Comparison of ENCODE assay signal across 8 cellular contexts in the genomic region with DNA sequence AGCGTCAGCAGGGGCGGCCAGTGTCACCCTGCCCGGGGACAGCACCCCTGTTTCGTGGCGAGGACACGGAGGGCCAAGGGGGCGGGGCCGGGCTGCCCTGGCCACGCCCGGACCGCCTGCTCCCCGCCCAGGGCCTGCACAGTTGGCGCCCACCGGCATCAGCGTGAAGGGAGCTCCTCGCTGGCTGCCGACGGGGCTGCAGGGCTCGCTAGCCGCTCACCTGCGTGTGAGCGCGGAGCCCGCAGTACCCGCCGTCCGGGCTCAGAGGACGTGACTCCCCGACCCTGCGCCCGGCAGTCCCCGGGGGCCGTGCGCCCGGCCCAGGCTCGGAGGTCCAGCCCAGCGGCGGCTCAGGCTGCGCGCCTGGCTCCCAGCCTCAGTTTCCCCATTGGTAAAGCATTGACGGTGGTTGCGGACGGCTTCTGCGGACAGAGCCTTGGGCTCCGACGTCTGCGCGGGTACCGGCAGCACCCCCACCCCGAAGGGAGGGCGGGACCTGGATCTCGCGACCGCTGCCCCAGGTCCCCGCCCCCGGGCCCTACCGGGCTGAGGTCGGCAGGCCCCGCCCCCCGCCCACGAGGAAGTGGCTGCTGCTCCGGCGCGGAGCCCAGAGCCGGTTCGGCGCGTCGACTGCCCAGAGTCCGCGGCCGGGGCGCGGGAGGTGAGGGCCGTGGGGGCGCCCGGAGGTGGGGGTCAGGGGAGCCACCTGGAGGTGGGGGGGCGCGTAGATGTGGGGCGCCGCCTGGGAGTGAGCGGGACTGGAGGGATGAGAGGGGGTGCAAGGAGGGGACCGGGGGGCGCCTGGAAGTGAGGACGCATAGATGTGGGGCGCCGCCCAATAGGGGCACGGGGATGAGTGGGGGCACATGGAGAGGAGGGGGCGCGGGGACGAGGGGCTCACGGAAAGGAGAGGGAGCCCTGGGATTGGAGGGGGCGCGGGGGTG. TPM values are rescaled to one million over a fixed set of nuclear protein-coding genes. Genes with fewer than 3 reads are reported as not detected.
DNase-seq lines count a peak whose midpoint lies in the region; ATAC-seq and TF ChIP-seq lines count a peak whose summit lies in the region.

A gene (plus strand): TSS at position 610 of the 944 bp plus-strand sequence. CDS start 10,985 bp downstream, outside the sequence.

- H3K9me3 ChIP-seq in CD4-positive, CD25-positive, alpha-beta regulatory T cell (ENCODE audit: control insufficient read depth in 2 of 2, low read length in 2 of 2) = no peaks in the 10 kb centered on the region
- no peaks in the 10 kb centered on the region for H3K9me3 ChIP-seq in PC-3 (ENCODE audit: low read length)
- no peaks in the 10 kb centered on the region for H3K9me3 ChIP-seq in esophagus muscularis mucosa
- no peaks in the 10 kb centered on the region for H3K9me3 ChIP-seq in naive thymus-derived CD4-positive, alpha-beta T cell (ENCODE audit: control insufficient read depth in 2 of 3, low read length in 3 of 3)

- peak within 1 kb of the TSS; percentile 98 for H2AFZ ChIP-seq in PC-3 (ENCODE audit: low read length)

- no peaks in the 10 kb centered on the region for H3F3A ChIP-seq in PC-3 (ENCODE audit: low read length, unreplicated experiment)

- H3K9me2 ChIP-seq in PC-3 (replicated peaks; ENCODE audit: low read length) = no peaks in the 10 kb centered on the region

- peaks cover 45% of the 10 kb centered on the region for H3K4me1 ChIP-seq in CD4-positive, CD25-positive, alpha-beta regulatory T cell (ENCODE audit: control insufficient read depth, insufficient read depth, low read length, poor library complexity, severe bottlenecking)
- 0 out of 2 replicates have a peak, but pooled peaks cover under 1% of the 10 kb centered on the region for H3K4me1 ChIP-seq in PC-3 (ENCODE audit: insufficient read depth, low read length)
- peaks cover 32 to 53% (median 47%) of the 10 kb centered on the region in 4 donors for H3K4me1 ChIP-seq in esophagus muscularis mucosa
- H3K4me1 ChIP-seq in naive thymus-derived CD4-positive, alpha-beta T cell (ENCODE audit: control insufficient read depth in 2 of 2, insufficient read depth in 2 of 2, low read length in 2 of 2) = peaks cover 18 to 35% of the 10 kb centered on the region in 2 donors

- peaks cover 4% of the 10 kb centered on the region for H3K27me3 Mint-ChIP-seq in CD4-positive, CD25-positive, alpha-beta regulatory T cell
- H3K27me3 Mint-ChIP-seq in naive thymus-derived CD4-positive, alpha-beta T cell = no peaks in the 10 kb centered on the region

- CTCF ChIA-PET in PC-3 (lab: Charles Lee) = no interaction called here
- CTCF ChIA-PET in naive thymus-derived CD4-positive, alpha-beta T cell (lab: Charles Lee) = interaction anchor here (0.6 kb wide), 1 partner anchor 30 kb away, joined by 3 read pairs; no protein-coding TSS in a partner anchor

- peak; percentile 80 to 94 (median 82) for DNase-seq in CD4-positive, CD25-positive, alpha-beta regulatory T cell
- peak; percentile 68 for DNase-seq in PC-3
- DNase-seq in activated T-cell treated with anti-CD3 and anti-CD28 coated beads, Interleukin-2, amount 50 U/mL, for 1 hour = peak; percentile 85
- DNase-seq in esophagus muscularis mucosa (ENCODE audit: extremely low spot score) = peak; percentile 94
- peak; percentile 67 to 86 (median 76) for DNase-seq in naive thymus-derived CD4-positive, alpha-beta T cell
- peak; percentile 68 to 82 (median 80) for DNase-seq in stimulated activated naive CD4-positive, alpha-beta T cell (lab: John Stamatoyannopoulos, UW)

- peak within 1 kb of the TSS; percentile 48 for H3K4me3 ChIP-seq in CD4-positive, CD25-positive, alpha-beta regulatory T cell (ENCODE audit: low read depth, low read length)
- H3K4me3 ChIP-seq in PC-3 (ENCODE audit: low read length) (peak within 1 kb of the TSS; percentile 87), esophagus muscularis mucosa (peak within 1 kb of the TSS; percentile 86 to 99 (median 92))
- H3K4me3 ChIP-seq in naive thymus-derived CD4-positive, alpha-beta T cell (ENCODE audit: low read length) = peak within 1 kb of the TSS; percentile 83

- no peak for TF ChIP-seq CTCF in PC-3 (conservative IDR thresholded peaks at IDR 0.05; ENCODE audit: low read depth, low read length)
- no peak for TF ChIP-seq CTCF in esophagus muscularis mucosa (IDR thresholded peaks at IDR 0.05)

- H3K4me3 Mint-ChIP-seq in CD4-positive, CD25-positive, alpha-beta regulatory T cell = peak within 1 kb of the TSS; percentile 83 to 94 (median 88)
- peak within 1 kb of the TSS; percentile 71 to 90 (median 82) for H3K4me3 Mint-ChIP-seq in naive thymus-derived CD4-positive, alpha-beta T cell

- H4K20me1 ChIP-seq in PC-3 (ENCODE audit: low read length) = 0 out of 2 replicates have a peak, but pooled peaks cover 4% of the 10 kb centered on the region

- peaks cover 0 to 36% (median 21%) of the 10 kb centered on the region in 4 donors for H3K4me1 Mint-ChIP-seq in CD4-positive, CD25-positive, alpha-beta regulatory T cell
- H3K4me1 Mint-ChIP-seq in naive thymus-derived CD4-positive, alpha-beta T cell = peaks cover 6 to 37% (median 32%) of the 10 kb centered on the region in 7 donors

- TF ChIP-seq POLR2A in GM19193 (IDR thresholded peaks at IDR 0.05; ENCODE audit: extremely low read depth, insufficient read depth, insufficient read length) = peak; percentile 90
- no peak for TF ChIP-seq POLR2A in esophagus muscularis mucosa (IDR thresholded peaks at IDR 0.05; ENCODE audit: low read depth)

- no TSS peak for BruUV-seq in PC-3 (replicated peaks; lab: Mats Ljungman, UMichigan)

- peak within 1 kb of the TSS; percentile 82 for H3K9ac ChIP-seq in PC-3 (ENCODE audit: low read length)

- no peak for TF ChIP-seq EP300 in esophagus muscularis mucosa (IDR thresholded peaks at IDR 0.05)

- H3K36me3 ChIP-seq in CD4-positive, CD25-positive, alpha-beta regulatory T cell (ENCODE audit: control insufficient read depth, insufficient read depth, low read length) = peaks cover 7% of the 10 kb centered on the region
- 0 out of 2 replicates have a peak, but pooled peaks cover 5% of the 10 kb centered on the region for H3K36me3 ChIP-seq in PC-3 (ENCODE audit: low read depth, low read length)
- peaks cover 3 to 24% (median 15%) of the 10 kb centered on the region in 4 donors for H3K36me3 ChIP-seq in esophagus muscularis mucosa
- H3K36me3 ChIP-seq in naive thymus-derived CD4-positive, alpha-beta T cell (ENCODE audit: control insufficient read depth in 2 of 3, insufficient read depth in 3 of 3, low read length in 3 of 3) = peaks cover 0 to 16% (median 9%) of the 10 kb centered on the region in 3 experiments

- H3K79me2 ChIP-seq in PC-3 (ENCODE audit: low read length) = peaks cover 32% of the 10 kb centered on the region

- H3K27ac ChIP-seq in CD4-positive, CD25-positive, alpha-beta regulatory T cell (ENCODE audit: insufficient read depth, low read length, poor library complexity, severe bottlenecking) = peak within 1 kb of the TSS; percentile 99
- peak within 1 kb of the TSS; percentile 58 for H3K27ac ChIP-seq in PC-3 (ENCODE audit: low read length)
- peak within 1 kb of the TSS; percentile 80 to 93 (median 90) for H3K27ac ChIP-seq in esophagus muscularis mucosa (replicated peaks in 1 of 4)
- peak within 1 kb of the TSS; percentile 95 for H3K27ac ChIP-seq in naive thymus-derived CD4-positive, alpha-beta T cell (ENCODE audit: low read depth, low read length)

- intact Hi-C loops in PC-3 (cut with micrococcal nuclease) = loop anchor here (5.0 kb wide), 1 partner anchor 162 kb away; no protein-coding TSS in a partner anchor
- intact Hi-C loops in esophagus muscularis mucosa (cut with DNase I) = no loop called here
- intact Hi-C loops in naive thymus-derived CD4-positive, alpha-beta T cell (cut with micrococcal nuclease) = loop anchor here (1.0 to 5.0 kb wide), 10 partner anchors 9 to 232 kb away; a partner anchor contains a TSS

- H3K27ac Mint-ChIP-seq in CD4-positive, CD25-positive, alpha-beta regulatory T cell = peak within 1 kb of the TSS; percentile 36 to 92 (median 66)
- peak within 1 kb of the TSS; percentile 76 to 99 (median 94) for H3K27ac Mint-ChIP-seq in naive thymus-derived CD4-positive, alpha-beta T cell

- peak within 1 kb of the TSS; percentile 97 for H3K4me2 ChIP-seq in PC-3 (ENCODE audit: low read length)

- H3K9me3 Mint-ChIP-seq in CD4-positive, CD25-positive, alpha-beta regulatory T cell = no peaks in the 10 kb centered on the region
- H3K9me3 Mint-ChIP-seq in naive thymus-derived CD4-positive, alpha-beta T cell = peaks cover 0 to 1% (median 0%) of the 10 kb centered on the region in 11 donors

- 5% methylated on average over 13 of the region's 94 CpGs for WGBS in esophagus muscularis mucosa

- ATAC-seq in CD4-positive, CD25-positive, alpha-beta regulatory T cell (ENCODE audit: low read depth in 2 of 2) = peak; percentile 76 to 78
- ATAC-seq in HG03280 (IDR thresholded peaks at IDR 0.05; ENCODE audit: unreplicated experiment) (peak; percentile 61), PC-3 (peak; percentile 72)
- ATAC-seq in naive thymus-derived CD4-positive, alpha-beta T cell = peak; percentile 82

- POLR2A ChIA-PET in PC-3 (lab: Charles Lee; ENCODE audit: unreplicated experiment) = interaction anchor here (0.6 kb wide), 1 partner anchor 12 kb away, joined by 7 read pairs; no protein-coding TSS in a partner anchor
- POLR2A ChIA-PET in naive thymus-derived CD4-positive, alpha-beta T cell (lab: Charles Lee) = interaction anchor here (0.8 to 7.4 kb wide), 8 partner anchors 9 to 125 kb away, joined by 3 to 62 read pairs (median 4); a partner anchor contains a TSS

- H3K27me3 ChIP-seq in CD4-positive, CD25-positive, alpha-beta regulatory T cell (ENCODE audit: control insufficient read depth, insufficient read depth, low read length) = no peaks in the 10 kb centered on the region
- H3K27me3 ChIP-seq in PC-3 (ENCODE audit: low read length) = no peaks in the 10 kb centered on the region
- H3K27me3 ChIP-seq in esophagus muscularis mucosa = no peaks in the 10 kb centered on the region
- no peaks in the 10 kb centered on the region for H3K27me3 ChIP-seq in naive thymus-derived CD4-positive, alpha-beta T cell (ENCODE audit: control insufficient read depth in 2 of 2, insufficient read depth in 2 of 2, low read length in 2 of 2)

- peaks cover 4% of the 10 kb centered on the region for H3K36me3 Mint-ChIP-seq in CD4-positive, CD25-positive, alpha-beta regulatory T cell
- H3K36me3 Mint-ChIP-seq in naive thymus-derived CD4-positive, alpha-beta T cell = peaks cover 4 to 14% (median 5%) of the 10 kb centered on the region in 5 donors

RNA-seq across cellular contexts. Expression of the gene that starts here (rescaled TPM):
- 205 TPM for total RNA-seq in CD4-positive, CD25-positive, alpha-beta regulatory T cell
- polyA plus RNA-seq in CD4-positive, CD25-positive, alpha-beta regulatory T cell = 100 to 1,000 TPM; 602 to 898 (median 659) TPM
- total RNA-seq in PC-3 (2014; rRNA removed) = 358 and 381 TPM in 2 replicates
- total RNA-seq in esophagus muscularis mucosa = 100 to 1,000 TPM; 101 to 153 (median 134) TPM
- total RNA-seq in naive thymus-derived CD4-positive, alpha-beta T cell = 100 to 1,000 TPM in 4 of 5 experiments, 10 to 100 TPM in 1; 88.1 to 364 (median 141) TPM
- 100 to 1,000 TPM; 379 to 575 TPM for polyA plus RNA-seq in naive thymus-derived CD4-positive, alpha-beta T cell

Comparison
In these comparisons a context has a peak if more than half of its experiments do, and no peak if none do; other contexts are left out.
1. Peak in every context shown above with its lines: DNase-seq, ATAC-seq, H3K4me3 ChIP-seq and H3K27ac ChIP-seq.